1 cellular context compared by ENCODE assay signal in the genomic region with DNA sequence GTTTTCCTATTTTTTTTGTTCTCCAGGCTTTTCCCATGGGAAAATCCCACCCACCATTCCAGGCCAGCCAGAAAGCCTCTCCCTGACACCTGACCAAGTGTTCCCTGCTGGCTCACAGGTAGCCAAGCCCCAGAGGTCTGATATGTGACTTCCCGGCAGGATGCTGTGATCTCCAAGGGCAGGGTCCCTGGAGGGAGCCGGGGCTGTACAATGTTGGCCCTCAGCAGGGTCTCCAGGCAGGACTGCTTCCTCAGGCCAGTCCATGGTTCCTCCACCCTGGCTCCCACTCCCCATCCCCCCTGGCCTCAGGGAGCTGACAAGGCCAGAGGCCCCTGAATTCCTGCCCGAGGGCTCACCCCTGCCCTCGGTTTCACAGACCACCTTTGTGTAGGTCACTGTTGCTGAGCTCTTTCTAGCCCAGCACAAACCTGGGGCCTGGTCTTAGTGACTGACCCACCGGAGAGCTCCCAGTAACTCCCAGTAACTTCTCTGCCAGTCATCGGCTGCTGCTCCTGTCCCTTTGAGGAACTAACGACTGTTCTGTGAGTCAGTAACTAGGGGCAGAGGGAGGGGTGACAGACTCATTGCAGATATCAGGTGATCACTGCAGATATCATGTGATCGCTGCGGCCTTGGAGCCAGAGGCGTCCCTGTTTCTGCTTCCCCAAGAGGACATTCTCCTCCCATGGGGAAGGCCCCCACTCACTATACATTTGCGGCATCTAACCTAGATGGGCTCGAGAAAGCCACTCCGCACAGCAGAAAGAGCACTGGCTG.
TF ChIP-seq lines count a peak whose summit lies in the region.

No MANE protein-coding gene starts in this region.

TF ChIP-seq in GM12878, 131 proteins besides CTCF, POLR2A, EP300 and RAD21 (continued from another document):
- TF ChIP-seq ZNF687 (IDR thresholded peaks at IDR 0.05) = peak; percentile 42; the same call in 1 of the 2 replicates
- no peak for TF ChIP-seq DPF2 (IDR thresholded peaks at IDR 0.05)
- TF ChIP-seq MYC (IDR thresholded peaks at IDR 0.05; ENCODE audit: insufficient read depth, insufficient read length, insufficient replicate concordance, low read length, severe bottlenecking) = no peak
- no peak for TF ChIP-seq ZNF274 (IDR thresholded peaks at IDR 0.05; ENCODE audit: insufficient read depth, insufficient read length)
- no peak for TF ChIP-seq SRF (IDR thresholded peaks at IDR 0.05; ENCODE audit: low read depth in 2 of 2, low read length in 2 of 2)
